11 cellular contexts compared by ENCODE assay signal in genomic region chr5:140311011-140311467, GRCh38. TPM values are rescaled to one million over a fixed set of nuclear protein-coding genes. Genes with fewer than 3 reads are reported as not detected.
A peak's percentile ranks its signal among the peaks of the same experiment; 100 is the strongest.
DNase-seq lines count a peak whose midpoint lies in the region; ATAC-seq lines count a peak whose summit lies in the region.
"Had no signal": no experiment of that assay in that cellular context is flagged by ENCODE, and none has a peak within 500 bp of the region (broad histone marks: within the 10 kb centered on the region; RNA-seq: fewer than 3 reads in every experiment).

No MANE protein-coding gene starts in this region.

- H3K36me3 ChIP-seq in trophoblast cell (ENCODE audit: control insufficient read depth in 1 of 2, insufficient read depth in 2 of 2, low read length in 2 of 2): no peaks in the 10 kb centered on the region

- H2AFZ ChIP-seq in trophoblast cell (ENCODE audit: insufficient read depth, low read length, poor library complexity): no peak overlapping the region

- no peaks in the 10 kb centered on the region for H3K79me1 ChIP-seq in trophoblast cell (ENCODE audit: low read length)

- no peak overlapping the region for H3K4ac ChIP-seq in trophoblast cell (ENCODE audit: low read depth, low read length)

- no peak overlapping the region for H3K4me2 ChIP-seq in trophoblast cell (ENCODE audit: low read length)

- H4K91ac ChIP-seq in trophoblast cell (ENCODE audit: low read depth, low read length): no peak overlapping the region

- H2AK5ac ChIP-seq in trophoblast cell (ENCODE audit: low read length): no peak overlapping the region

- no CpG with 5 or more reads among the region's 5 CpGs for WGBS in trophoblast cell (ENCODE audit: extremely low coverage, insufficient coverage, insufficient read length)

- no peak for ATAC-seq in GM21717 (IDR thresholded peaks at IDR 0.05; ENCODE audit: unreplicated experiment)
- ATAC-seq in HG03439 (IDR thresholded peaks at IDR 0.05; ENCODE audit: unreplicated experiment): no peak
- ATAC-seq: body of pancreas had no signal

- H3K18ac ChIP-seq in trophoblast cell (ENCODE audit: low read length): no peak overlapping the region

- H2BK5ac ChIP-seq in trophoblast cell (ENCODE audit: low read depth, low read length, poor library complexity): no peak overlapping the region

- DNase-seq in EL (peak; percentile 90), SK-MEL-5 (ENCODE audit: low read depth, low spot score) (peak; percentile 9), fibroblast of the conjunctiva (ENCODE audit: low read depth) (peak; percentile 29), trophoblast cell (peak; percentile 23 to 43), NCI-H1092 (lab: John Stamatoyannopoulos, UW) (no peak), T-helper 1 cell (no peak)
- DNase-seq: activated CD4-positive, alpha-beta T cell treated with anti-CD3 and anti-CD28 coated beads for 48 hours; body of pancreas; testis had no signal

- H3K14ac ChIP-seq in trophoblast cell (ENCODE audit: low read length): no peak overlapping the region

- no peaks in the 10 kb centered on the region for H3K79me2 ChIP-seq in trophoblast cell (ENCODE audit: control insufficient read depth, insufficient read depth, low read length, poor library complexity)

- H3K4me1 ChIP-seq in trophoblast cell (ENCODE audit: control insufficient read depth in 1 of 2, insufficient read depth in 2 of 2, low read length in 2 of 2): peaks cover 3 to 7% of the 10 kb centered on the region in 2 experiments
- H3K4me1 ChIP-seq: body of pancreas, testis had no signal

- no peaks in the 10 kb centered on the region for H3K27me3 ChIP-seq in trophoblast cell (ENCODE audit: insufficient read depth, low read length)
- H3K27me3 ChIP-seq: body of pancreas, testis had no signal

- no peak overlapping the region for H3K4me3 ChIP-seq in trophoblast cell (ENCODE audit: low read depth, low read length)
- H3K4me3 ChIP-seq: body of pancreas, testis had no signal

- no peak overlapping the region for H2BK120ac ChIP-seq in trophoblast cell (ENCODE audit: insufficient read depth, low read length, poor library complexity)

- no peak overlapping the region for H2BK12ac ChIP-seq in trophoblast cell (ENCODE audit: low read length)

- H3K23ac ChIP-seq in trophoblast cell (ENCODE audit: low read length): no peak overlapping the region

- H4K8ac ChIP-seq in trophoblast cell (ENCODE audit: low read depth, low read length): no peak overlapping the region

- no peak overlapping the region for H4K12ac ChIP-seq in trophoblast cell (ENCODE audit: low read depth, low read length)

- no peak overlapping the region for H3K9ac ChIP-seq in trophoblast cell (ENCODE audit: low read length)

- no peak overlapping the region for H3K27ac ChIP-seq in trophoblast cell (ENCODE audit: low read depth, low read length)
- H3K27ac ChIP-seq: testis had no signal

- in situ Hi-C loops in SK-MEL-5 (cut with HindIII; ENCODE audit: low pct_unique_long_range_greater_than_20kb, low sequenced_read_pairs): no loop called here

- no peaks in the 10 kb centered on the region for H3K9me3 ChIP-seq in trophoblast cell (ENCODE audit: insufficient read depth, low read depth, low read length)
- H3K9me3 ChIP-seq: body of pancreas, testis had no signal

RNA-seq across cellular contexts. Expression of gene PFDN1, which starts 8.1 kb away (rescaled TPM):
- 68.3 and 82.2 TPM in 2 replicates for total RNA-seq in SK-MEL-5 (2014; rRNA removed; shearing (Covaris generic))
- 97.2 and 111 TPM in 2 replicates for polyA plus RNA-seq in SK-MEL-5 (2015; cell fraction: cytosol; rRNA removed)
- 20.0 and 38.5 TPM in 2 replicates for polyA plus RNA-seq in SK-MEL-5 (2015; cell fraction: nucleus; rRNA removed)
- polyA plus RNA-seq in trophoblast cell (2013): 210 and 218 TPM in 2 replicates

RNA-seq across cellular contexts. Expression of gene HBEGF, which starts 35.4 kb away (rescaled TPM):
- total RNA-seq in SK-MEL-5 (2014; rRNA removed; shearing (Covaris generic)): 12.2 and 13.4 TPM in 2 replicates
- 13.7 and 15.6 TPM in 2 replicates for polyA plus RNA-seq in SK-MEL-5 (2015; cell fraction: cytosol; rRNA removed)
- polyA plus RNA-seq in SK-MEL-5 (2015; cell fraction: nucleus; rRNA removed): 4.9 and 8.7 TPM in 2 replicates
- 15.7 and 18.8 TPM in 2 replicates for polyA plus RNA-seq in trophoblast cell (2013)

RNA-seq across cellular contexts. Expression of gene SLC4A9, which starts 49.0 kb away (rescaled TPM):
- 0.16 and 0.18 TPM in 2 replicates for total RNA-seq in SK-MEL-5 (2014; rRNA removed; shearing (Covaris generic))
- 0.12 TPM in 1 of 2 replicates, not detected in the other for polyA plus RNA-seq in SK-MEL-5 (2015; cell fraction: cytosol; rRNA removed)
- 2.9 and 3.6 TPM in 2 replicates for polyA plus RNA-seq in SK-MEL-5 (2015; cell fraction: nucleus; rRNA removed)
- not detected in 2 replicates for polyA plus RNA-seq in trophoblast cell (2013)
- total RNA-seq: body of pancreas had no signal

Comparison
In these comparisons a context has a peak if more than half of its experiments do, and no peak if none do; other contexts are left out.
1. DNase-seq: peak in EL (single experiment), SK-MEL-5 (single experiment), fibroblast of the conjunctiva (single experiment) and trophoblast cell (2 of 2); none in NCI-H1092 (single experiment) and T-helper 1 cell (0 of 5).